2 cellular contexts compared by ENCODE assay signal in the genomic region with DNA sequence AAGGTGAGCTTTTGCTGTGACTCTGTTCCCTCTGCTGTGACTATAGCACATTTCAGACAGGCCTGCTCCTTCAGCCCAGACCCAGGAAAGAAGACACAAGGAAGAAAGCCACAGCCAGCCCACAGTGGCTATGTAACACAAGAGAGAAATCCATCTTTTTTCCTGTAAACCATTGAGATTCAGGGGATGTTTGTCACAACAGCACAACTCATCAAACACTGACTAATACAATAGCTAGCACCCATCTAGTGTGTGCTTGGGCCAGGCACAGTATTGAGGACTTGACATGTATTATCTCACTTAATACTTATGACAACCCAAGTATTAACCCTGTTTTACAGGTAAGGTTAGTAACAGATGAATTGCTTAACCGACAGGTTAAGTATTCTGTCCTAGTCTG.
A peak's percentile ranks its signal among the peaks of the same experiment; 100 is the strongest.
TF ChIP-seq lines count a peak whose summit lies in the region.

No MANE protein-coding gene starts in this region.

TF ChIP-seq in HepG2, 621 proteins besides CTCF, POLR2A, EP300 and RAD21:
- TF ChIP-seq ZNF12 (CRISPR knock-in tag; IDR thresholded peaks at IDR 0.05) = peak; percentile 89
- TF ChIP-seq GLMP (CRISPR knock-in tag; IDR thresholded peaks at IDR 0.05; ENCODE audit: borderline replicate concordance) = no peak

TF ChIP-seq in HEK293, 187 proteins besides CTCF, POLR2A, EP300 and RAD21:
- no peak for TF ChIP-seq KLF16 (tag by site-specific recombination; IDR thresholded peaks at IDR 0.05)
- TF ChIP-seq KLF1 (tag by site-specific recombination; IDR thresholded peaks at IDR 0.05) = no peak
- TF ChIP-seq, protein P1, sequence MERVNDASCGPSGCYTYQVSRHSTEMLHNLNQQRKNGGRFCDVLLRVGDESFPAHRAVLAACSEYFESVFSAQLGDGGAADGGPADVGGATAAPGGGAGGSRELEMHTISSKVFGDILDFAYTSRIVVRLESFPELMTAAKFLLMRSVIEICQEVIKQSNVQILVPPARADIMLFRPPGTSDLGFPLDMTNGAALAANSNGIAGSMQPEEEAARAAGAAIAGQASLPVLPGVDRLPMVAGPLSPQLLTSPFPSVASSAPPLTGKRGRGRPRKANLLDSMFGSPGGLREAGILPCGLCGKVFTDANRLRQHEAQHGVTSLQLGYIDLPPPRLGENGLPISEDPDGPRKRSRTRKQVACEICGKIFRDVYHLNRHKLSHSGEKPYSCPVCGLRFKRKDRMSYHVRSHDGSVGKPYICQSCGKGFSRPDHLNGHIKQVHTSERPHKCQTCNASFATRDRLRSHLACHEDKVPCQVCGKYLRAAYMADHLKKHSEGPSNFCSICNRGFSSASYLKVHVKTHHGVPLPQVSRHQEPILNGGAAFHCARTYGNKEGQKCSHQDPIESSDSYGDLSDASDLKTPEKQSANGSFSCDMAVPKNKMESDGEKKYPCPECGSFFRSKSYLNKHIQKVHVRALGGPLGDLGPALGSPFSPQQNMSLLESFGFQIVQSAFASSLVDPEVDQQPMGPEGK (tag by site-specific recombination; IDR thresholded peaks at IDR 0.05) = no peak
- no peak for TF ChIP-seq PRDM1 (tag by site-specific recombination; IDR thresholded peaks at IDR 0.05)
- TF ChIP-seq RBAK (tag by site-specific recombination; IDR thresholded peaks at IDR 0.05) = peak; percentile 76; the same call in 1 of the 2 replicates
- TF ChIP-seq ZBTB17 (tag by site-specific recombination; IDR thresholded peaks at IDR 0.05) = no peak
- TF ChIP-seq ZNF10 (tag by site-specific recombination; IDR thresholded peaks at IDR 0.05) = no peak
- no peak for TF ChIP-seq ZNF404 (tag by site-specific recombination; IDR thresholded peaks at IDR 0.05)
TF ChIP-seq in HEK293: peak in this region for 1.
